ENCODE assay signal across 14 cellular contexts in the genomic region with DNA sequence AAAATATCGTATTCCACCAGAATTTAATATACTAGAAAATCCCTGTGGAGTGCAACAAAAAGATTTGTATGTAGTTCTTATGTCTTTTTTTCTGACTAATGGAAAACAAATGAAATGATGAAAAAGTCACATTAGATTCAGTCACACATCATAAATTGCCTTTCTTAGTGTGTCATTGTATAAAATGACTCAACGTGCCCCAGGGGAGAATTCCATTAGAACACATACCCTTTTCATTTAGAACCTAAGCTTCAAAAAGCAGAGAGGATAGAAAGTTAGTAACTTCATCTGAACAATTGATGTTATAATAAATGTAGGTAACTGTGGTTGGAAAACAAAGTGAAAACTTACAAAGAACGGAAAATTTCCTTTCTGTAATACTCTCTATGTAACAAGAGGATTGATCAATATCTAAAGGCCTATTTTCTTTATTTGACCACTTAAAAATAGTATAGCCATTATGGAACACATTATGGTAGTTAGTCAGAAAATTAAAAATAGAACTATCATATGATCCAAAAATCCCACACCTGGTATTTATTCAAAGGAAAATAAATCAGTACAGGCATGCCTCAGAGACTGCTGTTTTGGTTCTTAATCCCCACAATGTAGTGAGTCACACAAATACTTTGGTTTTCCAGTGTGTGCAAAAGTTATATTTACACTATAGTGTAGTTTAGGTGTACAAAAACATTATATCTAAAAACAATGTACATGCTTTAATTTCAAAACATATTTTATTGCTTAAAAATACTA.
DNase-seq lines count a peak whose midpoint lies in the region; ATAC-seq and TF ChIP-seq lines count a peak whose summit lies in the region.
"Had no signal": no experiment of that assay in that cellular context is flagged by ENCODE, and none has a peak within 500 bp of the region (broad histone marks: within the 10 kb centered on the region; RNA-seq: fewer than 3 reads in every experiment).

No MANE protein-coding gene starts in this region.

- H3K36me3 ChIP-seq in HAP-1 (replicated peaks) = no peaks in the 10 kb centered on the region
- no peaks in the 10 kb centered on the region for H3K36me3 ChIP-seq in Panc1 (ENCODE audit: control insufficient read depth, insufficient read depth, low read length)
- H3K36me3 ChIP-seq in skeletal muscle satellite cell (ENCODE audit: insufficient read depth, low read length) = no peaks in the 10 kb centered on the region
- H3K36me3 ChIP-seq: SJSA1 had no signal

- DNase-seq in HAP-1 (ENCODE audit: low spot score in 2 of 2) = peak; percentile 74 to 95
- DNase-seq in Panc1 (ENCODE audit: low read depth, low spot score) = peak; percentile 22
- no peak for DNase-seq in dorsolateral prefrontal cortex
- DNase-seq in SHP77 (lab: John Stamatoyannopoulos, UW) = no peak
- DNase-seq in NCI-H524 treated with DMSO at 0.1 percent for 48 hours (lab: John Stamatoyannopoulos, UW) = no peak
- DNase-seq: activated CD4-positive, alpha-beta T cell treated with anti-CD3 and anti-CD28 coated beads for 48 hours; activated gamma-delta T cell treated with Interleukin-2 at 50 U/mL for 16 hours; mucosa of descending colon; NCI-H2029 treated with DMSO at 0.1 percent for 48 hours had no signal

- H3K4me1 ChIP-seq in HAP-1 (peaks cover 17% of the 10 kb centered on the region), Panc1 (ENCODE audit: control insufficient read depth, insufficient read depth, low read length) (no peaks in the 10 kb centered on the region; the same call in 1 of the 2 replicates), skeletal muscle satellite cell (ENCODE audit: control insufficient read depth, insufficient read depth, low read length) (peaks cover 14% of the 10 kb centered on the region)
- H3K4me1 ChIP-seq: SJSA1 had no signal

- POLR2A ChIA-PET in Panc1 (lab: Charles Lee) = no interaction called here

- H3K4me2 ChIP-seq in skeletal muscle satellite cell (ENCODE audit: low read length) = peak overlapping the region; percentile 41

- H3K4me3 ChIP-seq in HAP-1 (no peak overlapping the region), Panc1 (ENCODE audit: low read depth in 2 of 2, low read length in 2 of 2) (no peak overlapping the region), skeletal muscle satellite cell (ENCODE audit: low read length) (no peak overlapping the region), dorsolateral prefrontal cortex (no peak overlapping the region)
- H3K4me3 ChIP-seq: coronary artery, K562, mucosa of descending colon, SJSA1 had no signal

- TF ChIP-seq CTCF in Panc1 (IDR thresholded peaks at IDR 0.05) (no peak), dorsolateral prefrontal cortex (IDR thresholded peaks at IDR 0.05 in 54 of 56, conservative IDR thresholded peaks at IDR 0.05 in 2 of 56; ENCODE audit: low read depth in 1 of 56, partially characterized antibody in 56 of 56) (no peak)

- no peaks in the 10 kb centered on the region for H3K9me3 ChIP-seq in HAP-1
- H3K9me3 ChIP-seq in Panc1 (ENCODE audit: control insufficient read depth, insufficient read depth, low read depth, low read length) = no peaks in the 10 kb centered on the region
- H3K9me3 ChIP-seq in skeletal muscle satellite cell (replicated peaks; ENCODE audit: low read length) = no peaks in the 10 kb centered on the region
- H3K9me3 ChIP-seq: mucosa of descending colon, SJSA1 had no signal

- ATAC-seq in Panc1 = peak; percentile 58; the same call in 1 of the 2 replicates
- peak; percentile 87 for ATAC-seq in esophagus mucosa
- ATAC-seq: K562, mucosa of descending colon had no signal

- BruUV-seq in Panc1 (replicated peaks; lab: Mats Ljungman, UMichigan) = no TSS peak

- in situ Hi-C loops in HAP-1 (cut with MboI; ENCODE audit: low sequenced_read_pairs) (no loop called here), Panc1 (cut with HindIII; ENCODE audit: low pct_unique_long_range_greater_than_20kb, low sequenced_read_pairs) (no loop called here)

- intact Hi-C loops in Panc1 (cut with micrococcal nuclease; ENCODE audit: unreplicated experiment) (no loop called here), dorsolateral prefrontal cortex (cut with DNase I) (no loop called here)

- CTCF ChIA-PET in Panc1 (lab: Charles Lee) = no interaction called here

- H3K27me3 ChIP-seq in HAP-1 (ENCODE audit: low read depth) = no peaks in the 10 kb centered on the region
- H3K27me3 ChIP-seq in Panc1 (ENCODE audit: control insufficient read depth, insufficient read depth, low read length) = no peaks in the 10 kb centered on the region
- H3K27me3 ChIP-seq in skeletal muscle satellite cell (ENCODE audit: control insufficient read depth, insufficient read depth, low read length) = no peaks in the 10 kb centered on the region
- no peaks in the 10 kb centered on the region for H3K27me3 ChIP-seq in dorsolateral prefrontal cortex
- H3K27me3 ChIP-seq: SJSA1 had no signal

- no peak overlapping the region for H3K27ac ChIP-seq in Panc1 (ENCODE audit: low read length)
- no peak overlapping the region for H3K27ac ChIP-seq in dorsolateral prefrontal cortex
- H3K27ac ChIP-seq: coronary artery, SJSA1 had no signal

- no peak overlapping the region for H3K9ac ChIP-seq in skeletal muscle satellite cell (ENCODE audit: low read depth, low read length)

Comparison
In these comparisons a context has a peak if more than half of its experiments do, and no peak if none do; other contexts are left out.
1. DNase-seq: peak in HAP-1 (2 of 2) and Panc1 (single experiment); none in dorsolateral prefrontal cortex (0 of 10), SHP77 (0 of 2) and NCI-H524 treated with DMSO at 0.1 percent for 48 hours (single experiment).